In the genomic region with DNA sequence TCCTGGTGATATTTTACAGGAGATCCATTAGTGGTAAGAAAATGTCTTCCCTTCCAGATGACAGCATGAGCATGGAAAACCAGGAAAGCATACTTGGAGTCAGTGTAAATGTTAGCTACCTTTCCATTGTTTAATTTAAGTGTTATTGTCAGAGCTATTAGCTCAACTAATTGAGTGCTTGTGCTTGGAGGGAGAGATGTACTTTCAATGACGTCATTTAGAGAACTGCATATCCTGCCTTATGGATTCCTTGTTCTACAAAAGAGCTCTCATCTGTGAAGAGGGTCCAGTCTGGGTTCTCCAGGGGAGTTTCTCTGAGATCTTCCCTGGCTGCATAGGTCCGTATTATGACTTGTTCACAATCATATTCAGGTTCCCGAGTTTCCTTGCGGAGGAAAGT, we compare ENCODE assay signal across 26 cellular contexts.
DNase-seq lines count a peak whose midpoint lies in the region; ATAC-seq, FAIRE-seq and TF ChIP-seq lines count a peak whose summit lies in the region.
"Had no signal": no experiment of that assay in that cellular context is flagged by ENCODE, and none has a peak within 500 bp of the region (broad histone marks: within the 10 kb centered on the region; RNA-seq: fewer than 3 reads in every experiment).

No MANE protein-coding gene starts in this region.

- H3K9me3 ChIP-seq in HepG2 (ENCODE audit: low read length) (no peaks in the 10 kb centered on the region), right lobe of liver (no peaks in the 10 kb centered on the region), GM12878 (replicated peaks; ENCODE audit: control insufficient read depth, insufficient read depth, low read length) (peaks cover 7% of the 10 kb centered on the region), endodermal cell (ENCODE audit: control insufficient read depth, low read length) (peaks cover 100% of the 10 kb centered on the region)
- H3K9me3 ChIP-seq: BE2C had no signal

- H3K4me1 ChIP-seq in HepG2 (ENCODE audit: insufficient read depth, low read length) = no peaks in the 10 kb centered on the region
- H3K4me1 ChIP-seq in right lobe of liver = no peaks in the 10 kb centered on the region
- H3K4me1 ChIP-seq in GM12878 (ENCODE audit: control insufficient read depth, insufficient read depth, low read length) = no peaks in the 10 kb centered on the region
- H3K4me1 ChIP-seq in endodermal cell (ENCODE audit: control insufficient read depth, insufficient read depth, low read length) = no peaks in the 10 kb centered on the region
- H3K4me1 ChIP-seq: BE2C, BLaER1 had no signal

- H4K20me1 ChIP-seq in HepG2 (ENCODE audit: insufficient read depth, low read length) (no peaks in the 10 kb centered on the region), GM12878 (ENCODE audit: control insufficient read depth, insufficient read depth) (no peaks in the 10 kb centered on the region)
- H4K20me1 ChIP-seq: BLaER1 had no signal

- intact Hi-C loops in HepG2 (cut with micrococcal nuclease; ENCODE audit: unreplicated experiment) = no loop called here
- intact Hi-C loops in right lobe of liver (cut with DNase I) = no loop called here
- intact Hi-C loops in GM12878 (cut with micrococcal nuclease; ENCODE audit: unreplicated experiment) = no loop called here

- BruUV-seq in HepG2 (replicated peaks; lab: Mats Ljungman, UMichigan) (no TSS peak), GM12878 (replicated peaks; lab: Mats Ljungman, UMichigan) (no TSS peak)

- H3K9me3 Mint-ChIP-seq in endodermal cell = peaks cover 84% of the 10 kb centered on the region

- H2AFZ ChIP-seq in HepG2 (ENCODE audit: low read length) = no peak overlapping the region
- H2AFZ ChIP-seq in GM12878 (ENCODE audit: control insufficient read depth, low read depth, low read length) = no peak overlapping the region

- no peak for DNase-seq in HepG2 (ENCODE audit: low spot score)
- DNase-seq in right lobe of liver = no peak
- no peak for DNase-seq in GM12878 (ENCODE audit: low read depth, low spot score)
- DNase-seq in endodermal cell = no peak
- no peak for DNase-seq in H4 (ENCODE audit: low spot score)
- DNase-seq: 8988T; ACHN; BE2C; C1 segment of cervical spinal cord; CD4-positive, alpha-beta memory T cell; CD4-positive, CD25-positive, alpha-beta regulatory T cell; CD8-positive, alpha-beta memory T cell; COR-L47; DMS 273 treated with DMSO at 0.1 percent for 48 hours; DMS153; DMS53; DMS79; DND-41; EL; GDM1 had no signal

- RAD21 ChIA-PET in GM12878 (lab: Charles Lee; ENCODE audit: unreplicated experiment) = no interaction called here

- no peak for TF ChIP-seq CTCF in HepG2 (CRISPR knock-in tag; IDR thresholded peaks at IDR 0.05)
- no peak for TF ChIP-seq CTCF in right lobe of liver (IDR thresholded peaks at IDR 0.05)
- TF ChIP-seq CTCF in GM12878 (IDR thresholded peaks at IDR 0.05 in 2 of 3, conservative IDR thresholded peaks at IDR 0.05 in 1 of 3; ENCODE audit: control insufficient read depth in 2 of 3, extremely low read depth in 1 of 3, insufficient read depth in 1 of 3, low read depth in 3 of 3, low read length in 3 of 3) = no peak
- no peak for TF ChIP-seq CTCF in endodermal cell (conservative IDR thresholded peaks at IDR 0.05)

- no peak overlapping the region for H3K4me3 Mint-ChIP-seq in endodermal cell
- H3K4me3 Mint-ChIP-seq: CD14-positive monocyte; CD4-positive, alpha-beta memory T cell; CD4-positive, CD25-positive, alpha-beta regulatory T cell; CD8-positive, alpha-beta memory T cell had no signal

- H3K36me3 Mint-ChIP-seq in endodermal cell (ENCODE audit: low read depth) = peaks cover 43% of the 10 kb centered on the region
- H3K36me3 Mint-ChIP-seq: CD14-positive monocyte; CD4-positive, alpha-beta memory T cell; CD4-positive, CD25-positive, alpha-beta regulatory T cell; CD8-positive, alpha-beta memory T cell had no signal

- TF ChIP-seq POLR2A in HepG2 (IDR thresholded peaks at IDR 0.05; ENCODE audit: insufficient read depth in 1 of 2, low read depth in 2 of 2, low read length in 2 of 2) (no peak), right lobe of liver (IDR thresholded peaks at IDR 0.05) (no peak), GM12878 (IDR thresholded peaks at IDR 0.05; ENCODE audit: low read depth, low read length) (no peak)

- H3K27me3 Mint-ChIP-seq in endodermal cell (ENCODE audit: insufficient read depth) = peaks cover 2% of the 10 kb centered on the region
- H3K27me3 Mint-ChIP-seq: CD4-positive, alpha-beta memory T cell; CD4-positive, CD25-positive, alpha-beta regulatory T cell; CD8-positive, alpha-beta memory T cell had no signal

- TF ChIP-seq EP300 in HepG2 (IDR thresholded peaks at IDR 0.05; ENCODE audit: low read depth in 2 of 2, low read length in 2 of 2) (no peak), HepG2 (CRISPR knock-in tag; IDR thresholded peaks at IDR 0.05; ENCODE audit: borderline replicate concordance) (no peak), GM12878 (IDR thresholded peaks at IDR 0.05; ENCODE audit: borderline replicate concordance in 1 of 2, control insufficient read depth in 1 of 2, low read depth in 2 of 2, low read length in 2 of 2) (no peak)

- no peak overlapping the region for H3K4me2 ChIP-seq in HepG2 (ENCODE audit: low read depth, low read length)
- H3K4me2 ChIP-seq in GM12878 (ENCODE audit: control insufficient read depth, insufficient read depth) = no peak overlapping the region
- H3K4me2 ChIP-seq: BLaER1 had no signal

- SMC1A ChIA-PET in GM12878 (lab: Charles Lee; ENCODE audit: uncharacterized antibody, unreplicated experiment) = no interaction called here

- H3K27ac ChIP-seq in HepG2 (ENCODE audit: extremely low read length, insufficient read depth, low read length) (no peak overlapping the region), right lobe of liver (no peak overlapping the region), GM12878 (ENCODE audit: control insufficient read depth, insufficient read depth) (no peak overlapping the region), endodermal cell (ENCODE audit: low read depth, low read length) (no peak overlapping the region)
- H3K27ac ChIP-seq: BLaER1 had no signal

- H3K79me2 ChIP-seq in HepG2 (ENCODE audit: insufficient read depth, low read length) = no peaks in the 10 kb centered on the region
- no peaks in the 10 kb centered on the region for H3K79me2 ChIP-seq in GM12878 (ENCODE audit: control insufficient read depth, insufficient read depth, low read length)

- H3K36me3 ChIP-seq in HepG2 (replicated peaks in 1 of 2; ENCODE audit: control insufficient read depth in 1 of 2, insufficient read depth in 2 of 2, low read length in 2 of 2) = no peaks in the 10 kb centered on the region
- H3K36me3 ChIP-seq in right lobe of liver = no peaks in the 10 kb centered on the region
- no peaks in the 10 kb centered on the region for H3K36me3 ChIP-seq in GM12878 (ENCODE audit: control insufficient read depth in 2 of 2, insufficient read depth in 2 of 2, low read length in 1 of 2)
- H3K36me3 ChIP-seq in endodermal cell (ENCODE audit: control insufficient read depth, insufficient read depth, low read length) = no peaks in the 10 kb centered on the region
- H3K36me3 ChIP-seq: BE2C, BLaER1 had no signal

- H3K27me3 ChIP-seq in HepG2 (ENCODE audit: control insufficient read depth in 1 of 2, insufficient read depth in 2 of 2, low read length in 2 of 2) (no peaks in the 10 kb centered on the region), right lobe of liver (no peaks in the 10 kb centered on the region), GM12878 (replicated peaks in 1 of 2; ENCODE audit: control insufficient read depth in 2 of 2, insufficient read depth in 2 of 2, low read length in 1 of 2) (no peaks in the 10 kb centered on the region), endodermal cell (ENCODE audit: control insufficient read depth, insufficient read depth, low read length, poor library complexity, severe bottlenecking) (no peaks in the 10 kb centered on the region)
- H3K27me3 ChIP-seq: BE2C, BLaER1 had no signal

- WGBS in HepG2 (ENCODE audit: low lambda C conversion rate) = 3% methylated on average over 4 of the region's 4 CpGs
- 76% methylated on average over 3 of the region's 4 CpGs for WGBS in right lobe of liver (ENCODE audit: insufficient coverage, low coverage, low lambda C conversion rate, missing lambda C conversion rate)
- WGBS in GM12878 (ENCODE audit: insufficient coverage, insufficient replicate concordance, low lambda C conversion rate, missing lambda C conversion rate) = 20% methylated on average over 4 of the region's 4 CpGs
- 88 to 96% methylated on average over 1 to 4 of the region's 4 CpGs for WGBS in endodermal cell (ENCODE audit: insufficient coverage in 1 of 2, insufficient read length in 1 of 2), 2 experiments

- in situ Hi-C loops in HepG2 (cut with HindIII; ENCODE audit: extremely low pct_ligation_motif_present, low pct_unique_long_range_greater_than_20kb) (loop anchor here (25.0 kb wide), 2 partner anchors 927 to 1277 kb away; no protein-coding TSS in a partner anchor), GM12878 (cut with MboI) (no loop called here)

- FAIRE-seq in HepG2 (lab: Jason Lieb, UNC) (no peak), GM12878 (lab: Jason Lieb, UNC) (no peak)
- FAIRE-seq: A204.1, GM12891, GM19239 had no signal

- H3K9ac ChIP-seq in HepG2 (ENCODE audit: insufficient read depth, low read depth, low read length) (no peak overlapping the region), GM12878 (ENCODE audit: control insufficient read depth, insufficient read depth, low read length) (no peak overlapping the region), endodermal cell (ENCODE audit: extremely low read depth, low read length, poor library complexity, severe bottlenecking) (no peak overlapping the region)
- H3K9ac ChIP-seq: BLaER1 had no signal

- TF ChIP-seq RAD21 in HepG2 (CRISPR knock-in tag; IDR thresholded peaks at IDR 0.05) (no peak), GM12878 (IDR thresholded peaks at IDR 0.05; ENCODE audit: insufficient read depth, low read depth, low read length) (no peak)

- CTCF ChIA-PET in HepG2 (lab: Yijun Ruan, JAX; ENCODE audit: low intra/inter-chr PET ratio, low total read pairs) (no interaction called here), GM12878 (lab: Yijun Ruan, JAX) (interaction anchor here (1.0 kb wide), 1 partner anchor 154 kb away, joined by 3 read pairs; no protein-coding TSS in a partner anchor)

- POLR2A ChIA-PET in HepG2 (lab: Yijun Ruan, JAX) = no interaction called here
- POLR2A ChIA-PET in GM12878 (lab: Charles Lee) = no interaction called here

- ATAC-seq in HepG2 (no peak), right lobe of liver (no peak), GM12878 (no peak), HG03342 (IDR thresholded peaks at IDR 0.05; ENCODE audit: unreplicated experiment) (no peak)

- H3K4me1 Mint-ChIP-seq in endodermal cell = peaks cover 3% of the 10 kb centered on the region
- H3K4me1 Mint-ChIP-seq: CD14-positive monocyte; CD4-positive, alpha-beta memory T cell; CD4-positive, CD25-positive, alpha-beta regulatory T cell; CD8-positive, alpha-beta memory T cell had no signal

- no peak overlapping the region for H3K4me3 ChIP-seq in HepG2 (replicated peaks in 1 of 3; ENCODE audit: insufficient read depth in 1 of 3, low read depth in 2 of 3, low read length in 3 of 3)
- no peak overlapping the region for H3K4me3 ChIP-seq in right lobe of liver
- H3K4me3 ChIP-seq in GM12878 = no peak overlapping the region
- H3K4me3 ChIP-seq in endodermal cell (ENCODE audit: low read length) = peak overlapping the region; percentile 44
- H3K4me3 ChIP-seq: BLaER1 had no signal

- H3K27ac Mint-ChIP-seq in endodermal cell = no peak overlapping the region
- H3K27ac Mint-ChIP-seq: CD4-positive, alpha-beta memory T cell; CD4-positive, CD25-positive, alpha-beta regulatory T cell; CD8-positive, alpha-beta memory T cell had no signal

TF ChIP-seq in GM12878, 131 proteins besides CTCF, POLR2A, EP300 and RAD21 (continues in another document):
- no peak for TF ChIP-seq STAT3 (IDR thresholded peaks at IDR 0.05; ENCODE audit: low read depth, low read length)
